Comparison of ENCODE assay signal across 14 cellular contexts in genomic region chr7:43377196-43377935, GRCh38.
"Had no signal": no experiment of that assay in that cellular context is flagged by ENCODE, and none has a peak within 500 bp of the region (broad histone marks: within the 10 kb centered on the region; RNA-seq: fewer than 3 reads in every experiment).

No MANE protein-coding gene starts in this region.

- DNase-seq: activated CD4-positive, alpha-beta T cell treated with anti-CD3 and anti-CD28 coated beads, Interleukin-2, amount 10 ng/mL, durations not matched to agents 7 days and 5 days; activated CD8-positive, alpha-beta memory T cell treated with anti-CD3 and anti-CD28 coated beads, Interleukin-2, amount 50 U/mL, for 48 hours; activated gamma-delta T cell treated with Interleukin-2 at 50 U/mL for 16 hours; activated naive CD8-positive, alpha-beta T cell treated with anti-CD3 and anti-CD28 coated beads for 36 hours; activated T-cell treated with anti-CD3 and anti-CD28 coated beads, Interleukin-2, amount 50 U/mL, for 72 hours; anterior cingulate cortex; erythroblast; retina; stimulated activated CD4-positive, alpha-beta T cell treated with anti-CD3 and anti-CD28 coated beads, Interleukin-2, amount 100 ng/mL, for 48 hours; tibial artery had no signal

- H2AFZ ChIP-seq: hepatocyte had no signal

- H3K27ac ChIP-seq: hepatocyte, neutrophil, tibial artery, vagina had no signal

- H3K4me2 ChIP-seq: hepatocyte had no signal

- H3K36me3 ChIP-seq: breast epithelium, neutrophil, tibial artery, vagina had no signal

- H3K27me3 ChIP-seq: breast epithelium, hepatocyte, tibial artery, vagina had no signal

- H3K9me3 ChIP-seq: breast epithelium, neutrophil, tibial artery, vagina had no signal

- H3K4me1 ChIP-seq: breast epithelium, tibial artery, vagina had no signal

- H3K4me3 ChIP-seq: breast epithelium, hepatocyte, tibial artery, vagina had no signal
